ENCODE assay signal across 12 cellular contexts in genomic region chr5:9381464-9381863, GRCh38.
DNase-seq lines count a peak whose midpoint lies in the region; ATAC-seq lines count a peak whose summit lies in the region.
"Had no signal": no experiment of that assay in that cellular context is flagged by ENCODE, and none has a peak within 500 bp of the region (broad histone marks: within the 10 kb centered on the region; RNA-seq: fewer than 3 reads in every experiment).

No MANE protein-coding gene starts in this region.

- no peak for DNase-seq in iPS-NIHi11 (ENCODE audit: low spot score)
- DNase-seq in NCI-H526 treated with DMSO at 0.1 percent for 48 hours (lab: John Stamatoyannopoulos, UW) = no peak
- DNase-seq in NCI-H69 (lab: John Stamatoyannopoulos, UW) = no peak
- no peak for DNase-seq in H7
- DNase-seq: AML-193, NCI-H2171 treated with DMSO at 0.1 percent for 48 hours, stomach had no signal

- H3K36me3 ChIP-seq in H7 (replicated peaks; ENCODE audit: control insufficient read depth, insufficient read depth, low read length) = no peaks in the 10 kb centered on the region
- H3K36me3 ChIP-seq: stomach had no signal

- no peaks in the 10 kb centered on the region for H3K27me3 ChIP-seq in H7 (ENCODE audit: control insufficient read depth, insufficient read depth, low read length)
- H3K27me3 ChIP-seq: hepatocyte, stomach had no signal

- ATAC-seq in GM18508 (IDR thresholded peaks at IDR 0.05; ENCODE audit: insufficient read depth, unreplicated experiment) (peak; percentile 98), GM19463 (IDR thresholded peaks at IDR 0.05; ENCODE audit: unreplicated experiment) (peak; percentile 96), HG02852 (IDR thresholded peaks at IDR 0.05; ENCODE audit: unreplicated experiment) (peak; percentile 93), HG03460 (IDR thresholded peaks at IDR 0.05; ENCODE audit: unreplicated experiment) (peak; percentile 91)

- H3K4me3 ChIP-seq in H7 (ENCODE audit: insufficient read depth, low read depth, low read length) = no peak overlapping the region
- H3K4me3 ChIP-seq: hepatocyte, stomach had no signal
